1 cellular context compared by ENCODE assay signal in the genomic region with DNA sequence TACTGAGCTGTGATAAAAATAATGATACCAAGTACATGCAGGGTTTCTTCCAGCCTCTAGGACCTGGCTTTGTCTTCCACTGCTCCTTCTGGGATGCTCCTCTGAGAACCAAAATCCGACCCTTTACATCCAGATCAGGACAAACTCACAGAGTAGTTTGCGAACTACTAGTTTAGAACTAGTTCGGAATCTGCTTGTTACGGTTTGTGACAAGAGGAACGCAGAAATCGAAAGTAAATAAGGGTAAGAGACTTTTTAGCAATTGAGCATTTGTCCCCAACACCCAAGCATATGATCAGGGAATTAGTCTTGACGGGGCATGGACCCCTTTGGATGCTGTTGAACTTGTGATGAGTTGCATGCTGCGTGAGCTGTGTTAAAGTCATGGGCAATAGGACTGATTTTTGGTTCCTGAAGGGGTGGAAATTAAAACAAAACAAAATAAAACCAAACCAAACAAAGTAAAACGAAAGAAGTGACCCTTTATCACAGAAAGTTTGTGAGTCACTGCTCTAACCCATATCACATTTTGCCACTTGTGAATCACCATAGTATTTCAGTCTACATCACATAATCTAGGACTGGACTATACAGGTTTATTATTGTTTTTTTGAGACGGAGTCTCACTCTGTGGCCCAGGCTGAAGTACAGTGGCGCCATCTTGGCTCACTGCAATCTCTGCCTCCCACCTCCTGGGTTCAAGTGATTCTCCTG.
TF ChIP-seq lines count a peak whose summit lies in the region.

No MANE protein-coding gene starts in this region.

TF ChIP-seq in K562, 482 proteins besides CTCF, POLR2A, EP300 and RAD21 (continued from another document and continues in another):
- TF ChIP-seq, protein P1, sequence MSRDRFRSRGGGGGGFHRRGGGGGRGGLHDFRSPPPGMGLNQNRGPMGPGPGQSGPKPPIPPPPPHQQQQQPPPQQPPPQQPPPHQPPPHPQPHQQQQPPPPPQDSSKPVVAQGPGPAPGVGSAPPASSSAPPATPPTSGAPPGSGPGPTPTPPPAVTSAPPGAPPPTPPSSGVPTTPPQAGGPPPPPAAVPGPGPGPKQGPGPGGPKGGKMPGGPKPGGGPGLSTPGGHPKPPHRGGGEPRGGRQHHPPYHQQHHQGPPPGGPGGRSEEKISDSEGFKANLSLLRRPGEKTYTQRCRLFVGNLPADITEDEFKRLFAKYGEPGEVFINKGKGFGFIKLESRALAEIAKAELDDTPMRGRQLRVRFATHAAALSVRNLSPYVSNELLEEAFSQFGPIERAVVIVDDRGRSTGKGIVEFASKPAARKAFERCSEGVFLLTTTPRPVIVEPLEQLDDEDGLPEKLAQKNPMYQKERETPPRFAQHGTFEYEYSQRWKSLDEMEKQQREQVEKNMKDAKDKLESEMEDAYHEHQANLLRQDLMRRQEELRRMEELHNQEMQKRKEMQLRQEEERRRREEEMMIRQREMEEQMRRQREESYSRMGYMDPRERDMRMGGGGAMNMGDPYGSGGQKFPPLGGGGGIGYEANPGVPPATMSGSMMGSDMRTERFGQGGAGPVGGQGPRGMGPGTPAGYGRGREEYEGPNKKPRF (IDR thresholded peaks at IDR 0.05; ENCODE audit: low read depth, low read length) = no peak
- peak; percentile 29; the same call in 1 of the 2 replicates for TF ChIP-seq RNF2 (IDR thresholded peaks at IDR 0.05)
- TF ChIP-seq FOXP1 (CRISPR knock-in tag; IDR thresholded peaks at IDR 0.05) = no peak
- no peak for TF ChIP-seq ZBED1 (IDR thresholded peaks at IDR 0.05)
- no peak for TF ChIP-seq ZNF79 (CRISPR knock-in tag; IDR thresholded peaks at IDR 0.05; ENCODE audit: low read depth)
- TF ChIP-seq ZNF699 (CRISPR knock-in tag; IDR thresholded peaks at IDR 0.05; ENCODE audit: insufficient replicate concordance) = no peak
- no peak for TF ChIP-seq ZNF444 (CRISPR knock-in tag; IDR thresholded peaks at IDR 0.05)
- TF ChIP-seq TOE1 (IDR thresholded peaks at IDR 0.05; ENCODE audit: borderline replicate concordance) = no peak
- TF ChIP-seq TOE1 (CRISPR knock-in tag; IDR thresholded peaks at IDR 0.05; ENCODE audit: borderline replicate concordance, low read depth) = no peak
- TF ChIP-seq ILF3 (IDR thresholded peaks at IDR 0.05; ENCODE audit: borderline replicate concordance) = no peak
- TF ChIP-seq, protein P2, sequence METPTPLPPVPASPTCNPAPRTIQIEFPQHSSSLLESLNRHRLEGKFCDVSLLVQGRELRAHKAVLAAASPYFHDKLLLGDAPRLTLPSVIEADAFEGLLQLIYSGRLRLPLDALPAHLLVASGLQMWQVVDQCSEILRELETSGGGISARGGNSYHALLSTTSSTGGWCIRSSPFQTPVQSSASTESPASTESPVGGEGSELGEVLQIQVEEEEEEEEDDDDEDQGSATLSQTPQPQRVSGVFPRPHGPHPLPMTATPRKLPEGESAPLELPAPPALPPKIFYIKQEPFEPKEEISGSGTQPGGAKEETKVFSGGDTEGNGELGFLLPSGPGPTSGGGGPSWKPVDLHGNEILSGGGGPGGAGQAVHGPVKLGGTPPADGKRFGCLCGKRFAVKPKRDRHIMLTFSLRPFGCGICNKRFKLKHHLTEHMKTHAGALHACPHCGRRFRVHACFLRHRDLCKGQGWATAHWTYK (CRISPR knock-in tag; IDR thresholded peaks at IDR 0.05) = no peak
- 0 out of 2 replicates have a peak, but pooled peaks have one; percentile 30 for TF ChIP-seq MTA3 (IDR thresholded peaks at IDR 0.05; ENCODE audit: borderline replicate concordance)
- TF ChIP-seq, protein P3, sequence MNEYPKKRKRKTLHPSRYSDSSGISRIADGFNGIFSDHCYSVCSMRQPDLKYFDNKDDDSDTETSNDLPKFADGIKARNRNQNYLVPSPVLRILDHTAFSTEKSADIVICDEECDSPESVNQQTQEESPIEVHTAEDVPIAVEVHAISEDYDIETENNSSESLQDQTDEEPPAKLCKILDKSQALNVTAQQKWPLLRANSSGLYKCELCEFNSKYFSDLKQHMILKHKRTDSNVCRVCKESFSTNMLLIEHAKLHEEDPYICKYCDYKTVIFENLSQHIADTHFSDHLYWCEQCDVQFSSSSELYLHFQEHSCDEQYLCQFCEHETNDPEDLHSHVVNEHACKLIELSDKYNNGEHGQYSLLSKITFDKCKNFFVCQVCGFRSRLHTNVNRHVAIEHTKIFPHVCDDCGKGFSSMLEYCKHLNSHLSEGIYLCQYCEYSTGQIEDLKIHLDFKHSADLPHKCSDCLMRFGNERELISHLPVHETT (CRISPR knock-in tag; conservative IDR thresholded peaks at IDR 0.05 in 1 of 2, IDR thresholded peaks at IDR 0.05 in 1 of 2) = no peak
- TF ChIP-seq, protein P4, sequence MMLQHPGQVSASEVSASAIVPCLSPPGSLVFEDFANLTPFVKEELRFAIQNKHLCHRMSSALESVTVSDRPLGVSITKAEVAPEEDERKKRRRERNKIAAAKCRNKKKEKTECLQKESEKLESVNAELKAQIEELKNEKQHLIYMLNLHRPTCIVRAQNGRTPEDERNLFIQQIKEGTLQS (IDR thresholded peaks at IDR 0.05) = peak; percentile 47; the same call in 1 of the 2 replicates
- TF ChIP-seq, protein P4 (CRISPR knock-in tag; conservative IDR thresholded peaks at IDR 0.05) = no peak
- TF ChIP-seq, protein P5, sequence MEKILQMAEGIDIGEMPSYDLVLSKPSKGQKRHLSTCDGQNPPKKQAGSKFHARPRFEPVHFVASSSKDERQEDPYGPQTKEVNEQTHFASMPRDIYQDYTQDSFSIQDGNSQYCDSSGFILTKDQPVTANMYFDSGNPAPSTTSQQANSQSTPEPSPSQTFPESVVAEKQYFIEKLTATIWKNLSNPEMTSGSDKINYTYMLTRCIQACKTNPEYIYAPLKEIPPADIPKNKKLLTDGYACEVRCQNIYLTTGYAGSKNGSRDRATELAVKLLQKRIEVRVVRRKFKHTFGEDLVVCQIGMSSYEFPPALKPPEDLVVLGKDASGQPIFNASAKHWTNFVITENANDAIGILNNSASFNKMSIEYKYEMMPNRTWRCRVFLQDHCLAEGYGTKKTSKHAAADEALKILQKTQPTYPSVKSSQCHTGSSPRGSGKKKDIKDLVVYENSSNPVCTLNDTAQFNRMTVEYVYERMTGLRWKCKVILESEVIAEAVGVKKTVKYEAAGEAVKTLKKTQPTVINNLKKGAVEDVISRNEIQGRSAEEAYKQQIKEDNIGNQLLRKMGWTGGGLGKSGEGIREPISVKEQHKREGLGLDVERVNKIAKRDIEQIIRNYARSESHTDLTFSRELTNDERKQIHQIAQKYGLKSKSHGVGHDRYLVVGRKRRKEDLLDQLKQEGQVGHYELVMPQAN (IDR thresholded peaks at IDR 0.05; ENCODE audit: borderline replicate concordance) = no peak
- TF ChIP-seq FOSL1 (tag; conservative IDR thresholded peaks at IDR 0.05) = peak; percentile 91
- TF ChIP-seq MECOM (CRISPR knock-in tag; IDR thresholded peaks at IDR 0.05) = no peak
- TF ChIP-seq TBL1XR1 (IDR thresholded peaks at IDR 0.05; ENCODE audit: low read length in 2 of 2) = no peak
- TF ChIP-seq, protein P6, sequence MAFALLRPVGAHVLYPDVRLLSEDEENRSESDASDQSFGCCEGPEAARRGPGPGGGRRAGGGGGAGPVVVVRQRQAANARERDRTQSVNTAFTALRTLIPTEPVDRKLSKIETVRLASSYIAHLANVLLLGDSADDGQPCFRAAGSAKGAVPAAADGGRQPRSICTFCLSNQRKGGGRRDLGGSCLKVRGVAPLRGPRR (CRISPR knock-in tag; IDR thresholded peaks at IDR 0.05) = no peak
- no peak for TF ChIP-seq ETV5 (CRISPR knock-in tag; IDR thresholded peaks at IDR 0.05; ENCODE audit: low read depth)
- no peak for TF ChIP-seq ZNF133 (CRISPR knock-in tag; IDR thresholded peaks at IDR 0.05)
- TF ChIP-seq HDAC6 (IDR thresholded peaks at IDR 0.05; ENCODE audit: low read depth, low read length) = no peak
- TF ChIP-seq ZFP36 (IDR thresholded peaks at IDR 0.05; ENCODE audit: low read depth, low read length, partially characterized antibody) = peak; percentile 26
- no peak for TF ChIP-seq CTBP1 (IDR thresholded peaks at IDR 0.05; ENCODE audit: borderline replicate concordance)
- TF ChIP-seq CHD2 (IDR thresholded peaks at IDR 0.05; ENCODE audit: low read depth, low read length) = no peak
- TF ChIP-seq BHLHE40 (IDR thresholded peaks at IDR 0.05; ENCODE audit: low read length) = no peak
- TF ChIP-seq YY1 (IDR thresholded peaks at IDR 0.05; ENCODE audit: borderline replicate concordance in 1 of 3, control insufficient read depth in 1 of 3, extremely low read depth in 1 of 3, insufficient read depth in 3 of 3, insufficient read length in 1 of 3, insufficient replicate concordance in 2 of 3, low read depth in 1 of 3, low read length in 2 of 3) = peak in 1 of 3 experiments; percentile 65
- TF ChIP-seq TRIM28 (IDR thresholded peaks at IDR 0.05) = no peak
- no peak for TF ChIP-seq SOX6 (IDR thresholded peaks at IDR 0.05)
- TF ChIP-seq, protein P7, sequence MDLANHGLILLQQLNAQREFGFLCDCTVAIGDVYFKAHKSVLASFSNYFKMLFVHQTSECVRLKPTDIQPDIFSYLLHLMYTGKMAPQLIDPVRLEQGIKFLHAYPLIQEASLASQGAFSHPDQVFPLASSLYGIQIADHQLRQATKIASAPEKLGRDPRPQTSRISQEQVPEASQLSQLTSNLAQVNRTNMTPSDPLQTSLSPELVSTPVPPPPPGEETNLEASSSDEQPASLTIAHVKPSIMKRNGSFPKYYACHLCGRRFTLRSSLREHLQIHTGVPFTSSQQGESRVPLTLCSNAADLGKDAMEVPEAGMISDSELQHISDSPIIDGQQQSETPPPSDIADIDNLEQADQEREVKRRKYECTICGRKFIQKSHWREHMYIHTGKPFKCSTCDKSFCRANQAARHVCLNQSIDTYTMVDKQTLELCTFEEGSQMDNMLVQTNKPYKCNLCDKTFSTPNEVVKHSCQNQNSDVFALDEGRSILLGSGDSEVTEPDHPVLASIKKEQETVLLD (IDR thresholded peaks at IDR 0.05) = no peak
- TF ChIP-seq TARDBP (IDR thresholded peaks at IDR 0.05) = no peak
- peak; percentile 37; the same call in 1 of the 2 replicates for TF ChIP-seq ARID1B (IDR thresholded peaks at IDR 0.05)
- TF ChIP-seq, protein P8, sequence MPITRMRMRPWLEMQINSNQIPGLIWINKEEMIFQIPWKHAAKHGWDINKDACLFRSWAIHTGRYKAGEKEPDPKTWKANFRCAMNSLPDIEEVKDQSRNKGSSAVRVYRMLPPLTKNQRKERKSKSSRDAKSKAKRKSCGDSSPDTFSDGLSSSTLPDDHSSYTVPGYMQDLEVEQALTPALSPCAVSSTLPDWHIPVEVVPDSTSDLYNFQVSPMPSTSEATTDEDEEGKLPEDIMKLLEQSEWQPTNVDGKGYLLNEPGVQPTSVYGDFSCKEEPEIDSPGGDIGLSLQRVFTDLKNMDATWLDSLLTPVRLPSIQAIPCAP (CRISPR knock-in tag; IDR thresholded peaks at IDR 0.05; ENCODE audit: borderline replicate concordance) = no peak
- TF ChIP-seq SMARCA4 (IDR thresholded peaks at IDR 0.05) = 0 out of 2 replicates have a peak, but pooled peaks have one; percentile 19
- TF ChIP-seq, protein P9, sequence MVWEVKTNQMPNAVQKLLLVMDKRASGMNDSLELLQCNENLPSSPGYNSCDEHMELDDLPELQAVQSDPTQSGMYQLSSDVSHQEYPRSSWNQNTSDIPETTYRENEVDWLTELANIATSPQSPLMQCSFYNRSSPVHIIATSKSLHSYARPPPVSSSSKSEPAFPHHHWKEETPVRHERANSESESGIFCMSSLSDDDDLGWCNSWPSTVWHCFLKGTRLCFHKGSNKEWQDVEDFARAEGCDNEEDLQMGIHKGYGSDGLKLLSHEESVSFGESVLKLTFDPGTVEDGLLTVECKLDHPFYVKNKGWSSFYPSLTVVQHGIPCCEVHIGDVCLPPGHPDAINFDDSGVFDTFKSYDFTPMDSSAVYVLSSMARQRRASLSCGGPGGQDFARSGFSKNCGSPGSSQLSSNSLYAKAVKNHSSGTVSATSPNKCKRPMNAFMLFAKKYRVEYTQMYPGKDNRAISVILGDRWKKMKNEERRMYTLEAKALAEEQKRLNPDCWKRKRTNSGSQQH (CRISPR knock-in tag; IDR thresholded peaks at IDR 0.05) = no peak
- no peak for TF ChIP-seq PHF21A (IDR thresholded peaks at IDR 0.05; ENCODE audit: borderline replicate concordance, low read depth)
- TF ChIP-seq, protein P10, sequence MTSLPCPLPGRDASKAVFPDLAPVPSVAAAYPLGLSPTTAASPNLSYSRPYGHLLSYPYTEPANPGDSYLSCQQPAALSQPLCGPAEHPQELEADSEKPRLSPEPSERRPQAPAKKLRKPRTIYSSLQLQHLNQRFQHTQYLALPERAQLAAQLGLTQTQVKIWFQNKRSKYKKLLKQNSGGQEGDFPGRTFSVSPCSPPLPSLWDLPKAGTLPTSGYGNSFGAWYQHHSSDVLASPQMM (CRISPR knock-in tag; IDR thresholded peaks at IDR 0.05) = no peak
- no peak for TF ChIP-seq CHD1 (IDR thresholded peaks at IDR 0.05; ENCODE audit: low read length)
- no peak for TF ChIP-seq NCOA2 (IDR thresholded peaks at IDR 0.05; ENCODE audit: partially characterized antibody in 2 of 2)
- TF ChIP-seq, protein P11, sequence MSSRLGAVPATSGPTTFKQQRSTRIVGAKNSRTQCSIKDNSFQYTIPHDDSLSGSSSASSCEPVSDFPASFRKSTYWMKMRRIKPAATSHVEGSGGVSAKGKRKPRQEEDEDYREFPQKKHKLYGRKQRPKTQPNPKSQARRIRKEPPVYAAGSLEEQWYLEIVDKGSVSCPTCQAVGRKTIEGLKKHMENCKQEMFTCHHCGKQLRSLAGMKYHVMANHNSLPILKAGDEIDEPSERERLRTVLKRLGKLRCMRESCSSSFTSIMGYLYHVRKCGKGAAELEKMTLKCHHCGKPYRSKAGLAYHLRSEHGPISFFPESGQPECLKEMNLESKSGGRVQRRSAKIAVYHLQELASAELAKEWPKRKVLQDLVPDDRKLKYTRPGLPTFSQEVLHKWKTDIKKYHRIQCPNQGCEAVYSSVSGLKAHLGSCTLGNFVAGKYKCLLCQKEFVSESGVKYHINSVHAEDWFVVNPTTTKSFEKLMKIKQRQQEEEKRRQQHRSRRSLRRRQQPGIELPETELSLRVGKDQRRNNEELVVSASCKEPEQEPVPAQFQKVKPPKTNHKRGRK (tag; IDR thresholded peaks at IDR 0.05) = no peak
- TF ChIP-seq, protein P12, sequence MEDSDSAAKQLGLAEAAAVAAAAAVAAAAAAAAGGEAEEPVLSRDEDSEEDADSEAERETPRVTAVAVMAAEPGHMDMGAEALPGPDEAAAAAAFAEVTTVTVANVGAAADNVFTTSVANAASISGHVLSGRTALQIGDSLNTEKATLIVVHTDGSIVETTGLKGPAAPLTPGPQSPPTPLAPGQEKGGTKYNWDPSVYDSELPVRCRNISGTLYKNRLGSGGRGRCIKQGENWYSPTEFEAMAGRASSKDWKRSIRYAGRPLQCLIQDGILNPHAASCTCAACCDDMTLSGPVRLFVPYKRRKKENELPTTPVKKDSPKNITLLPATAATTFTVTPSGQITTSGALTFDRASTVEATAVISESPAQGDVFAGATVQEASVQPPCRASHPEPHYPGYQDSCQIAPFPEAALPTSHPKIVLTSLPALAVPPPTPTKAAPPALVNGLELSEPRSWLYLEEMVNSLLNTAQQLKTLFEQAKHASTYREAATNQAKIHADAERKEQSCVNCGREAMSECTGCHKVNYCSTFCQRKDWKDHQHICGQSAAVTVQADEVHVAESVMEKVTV (CRISPR knock-in tag; IDR thresholded peaks at IDR 0.05) = no peak
